1 cellular context compared by ENCODE assay signal in genomic region chr9:71769175-71770165, GRCh38.
TF ChIP-seq lines count a peak whose summit lies in the region.

No MANE protein-coding gene starts in this region.

TF ChIP-seq in HepG2, 621 proteins besides CTCF, POLR2A, EP300 and RAD21 (continued from another document and continues in another):
- TF ChIP-seq ZNF142 (CRISPR knock-in tag; IDR thresholded peaks at IDR 0.05) (no peak), GRHL1 (CRISPR knock-in tag; conservative IDR thresholded peaks at IDR 0.05) (no peak), ATF5 (CRISPR knock-in tag; IDR thresholded peaks at IDR 0.05; ENCODE audit: low read depth) (no peak), DPF2 (CRISPR knock-in tag; IDR thresholded peaks at IDR 0.05; ENCODE audit: borderline replicate concordance, low read depth) (no peak), ZC3H4 (CRISPR knock-in tag; IDR thresholded peaks at IDR 0.05; ENCODE audit: borderline replicate concordance) (no peak), KDM3A (CRISPR knock-in tag; IDR thresholded peaks at IDR 0.05; ENCODE audit: low read depth) (no peak), FOXK2 (IDR thresholded peaks at IDR 0.05) (no peak), SRY (CRISPR knock-in tag; IDR thresholded peaks at IDR 0.05) (no peak), GABPB1 (CRISPR knock-in tag; IDR thresholded peaks at IDR 0.05) (peak; percentile 34; the same call in 1 of the 2 replicates), ZNF407 (CRISPR knock-in tag; IDR thresholded peaks at IDR 0.05; ENCODE audit: not compliant biosample characterization) (no peak), MXD1 (CRISPR knock-in tag; IDR thresholded peaks at IDR 0.05) (no peak), IRF2 (CRISPR knock-in tag; IDR thresholded peaks at IDR 0.05) (no peak), ZNF563 (CRISPR knock-in tag; IDR thresholded peaks at IDR 0.05) (0 out of 2 replicates have a peak, but pooled peaks have one; percentile 8), ZNF18 (CRISPR knock-in tag; IDR thresholded peaks at IDR 0.05; ENCODE audit: insufficient replicate concordance) (peak; percentile 34), MXD4 (CRISPR knock-in tag; IDR thresholded peaks at IDR 0.05) (no peak), CCDC6 (CRISPR knock-in tag; IDR thresholded peaks at IDR 0.05) (no peak), ZBTB26 (CRISPR knock-in tag; IDR thresholded peaks at IDR 0.05; ENCODE audit: borderline replicate concordance) (peak; percentile 19; the same call in 1 of the 2 replicates), MED8 (CRISPR knock-in tag; IDR thresholded peaks at IDR 0.05; ENCODE audit: insufficient replicate concordance) (no peak), ZNF646 (CRISPR knock-in tag; IDR thresholded peaks at IDR 0.05) (0 out of 2 replicates have a peak, but pooled peaks have one; percentile 50), ZNF674 (CRISPR knock-in tag; IDR thresholded peaks at IDR 0.05; ENCODE audit: low read depth) (no peak), NFKB2 (CRISPR knock-in tag; IDR thresholded peaks at IDR 0.05; ENCODE audit: borderline replicate concordance) (no peak)
